Comparison of ENCODE assay signal across 21 cellular contexts in the genomic region with DNA sequence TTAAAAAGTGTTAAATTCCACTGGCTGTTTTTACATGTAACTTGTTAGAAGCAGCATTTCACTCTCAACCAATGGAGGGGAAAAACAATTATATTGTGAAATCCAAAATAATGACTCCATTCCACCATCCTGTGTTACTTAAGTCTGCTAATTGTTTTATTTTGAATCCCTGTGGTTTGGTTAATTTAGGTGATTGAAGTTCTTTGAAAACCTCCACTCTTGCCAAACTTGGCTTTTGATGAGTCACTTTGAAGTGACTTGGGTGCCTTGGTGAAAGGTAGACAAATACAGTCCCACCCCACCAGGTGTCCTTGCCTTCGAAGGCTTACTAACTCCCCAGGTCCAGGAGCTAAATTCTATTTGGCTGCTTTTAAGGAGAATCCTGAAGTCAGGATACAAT.
"Had no signal": no experiment of that assay in that cellular context is flagged by ENCODE, and none has a peak within 500 bp of the region (broad histone marks: within the 10 kb centered on the region; RNA-seq: fewer than 3 reads in every experiment).

No MANE protein-coding gene starts in this region.

- DNase-seq: activated gamma-delta T cell treated with Interleukin-2 at 50 U/mL for 16 hours; activated T-cell treated with anti-CD3 and anti-CD28 coated beads, Interleukin-2, amount 50 U/mL, for 1 hour; aorta; erythroblast; foreskin keratinocyte; left ventricle myocardium superior; pancreas; sigmoid colon; stimulated activated CD4-positive, alpha-beta T cell treated with anti-CD3 and anti-CD28 coated beads, Interleukin-15, amount 100 ng/mL, for 24 hours; stimulated activated CD8-positive, alpha-beta memory T cell treated with anti-CD3 and anti-CD28 coated beads, Interleukin-4, amount 100 ng/mL, for 48 hours; stimulated activated naive B cell treated with anti-CD40 and anti-IgM and Interleukin-4, amounts not matched to agents 10 μg/mL and 1 μg/mL and 100 μg/mL, for 72 hours; testis; trophoblast cell had no signal

- H3K27ac Mint-ChIP-seq: activated naive CD4-positive, alpha-beta T cell treated with anti-CD3 and anti-CD28 coated beads, Interleukin-2, amount 50 U/mL, for 24 hours; nephron; stimulated activated naive B cell treated with anti-CD40 and anti-IgM and Interleukin-4, amounts not matched to agents 10 μg/mL and 1 μg/mL and 100 μg/mL, for 72 hours; T-helper 2 cell treated with Interferon-gamma antibody and Interleukin-4, amounts not matched to agents 5 μg/mL and 100 μg/mL, for 36 hours had no signal

- H3K9me3 ChIP-seq: neutrophil, pancreas, testis, vagina had no signal

- H3K4me1 ChIP-seq: foreskin keratinocyte, pancreas, sigmoid colon, testis, vagina had no signal

- H3K4me3 ChIP-seq: pancreas, sigmoid colon, smooth muscle cell, testis, vagina had no signal

- H3K36me3 Mint-ChIP-seq: activated naive CD4-positive, alpha-beta T cell treated with anti-CD3 and anti-CD28 coated beads, Interleukin-2, amount 50 U/mL, for 24 hours; brain; stimulated activated naive B cell treated with anti-CD40 and anti-IgM and Interleukin-4, amounts not matched to agents 10 μg/mL and 1 μg/mL and 100 μg/mL, for 72 hours had no signal

- H3K36me3 ChIP-seq: neutrophil, pancreas, sigmoid colon, vagina had no signal

- H3K27ac ChIP-seq: foreskin keratinocyte, neutrophil, pancreas, sigmoid colon, testis, vagina had no signal

- H3K4me3 Mint-ChIP-seq: activated naive CD4-positive, alpha-beta T cell treated with anti-CD3 and anti-CD28 coated beads, Interleukin-2, amount 50 U/mL, for 24 hours; brain; nephron; stimulated activated naive B cell treated with anti-CD40 and anti-IgM and Interleukin-4, amounts not matched to agents 10 μg/mL and 1 μg/mL and 100 μg/mL, for 72 hours; T-helper 2 cell treated with Interferon-gamma antibody and Interleukin-4, amounts not matched to agents 5 μg/mL and 100 μg/mL, for 36 hours had no signal

- H3K27me3 Mint-ChIP-seq: activated naive CD4-positive, alpha-beta T cell treated with anti-CD3 and anti-CD28 coated beads, Interleukin-2, amount 50 U/mL, for 24 hours; stimulated activated naive B cell treated with anti-CD40 and anti-IgM and Interleukin-4, amounts not matched to agents 10 μg/mL and 1 μg/mL and 100 μg/mL, for 72 hours had no signal

- ATAC-seq: foreskin keratinocyte; left ventricle myocardium superior; pancreas; stimulated activated naive B cell treated with anti-CD40 and anti-IgM and Interleukin-4, amounts not matched to agents 10 μg/mL and 1 μg/mL and 100 μg/mL, for 72 hours had no signal

- H3K27me3 ChIP-seq: foreskin keratinocyte, neutrophil, pancreas, sigmoid colon, testis, vagina had no signal

- H3K4me1 Mint-ChIP-seq: activated naive CD4-positive, alpha-beta T cell treated with anti-CD3 and anti-CD28 coated beads, Interleukin-2, amount 50 U/mL, for 24 hours; stimulated activated naive B cell treated with anti-CD40 and anti-IgM and Interleukin-4, amounts not matched to agents 10 μg/mL and 1 μg/mL and 100 μg/mL, for 72 hours had no signal

- H3K4me2 ChIP-seq: smooth muscle cell had no signal

- H3K9me3 Mint-ChIP-seq: nephron had no signal

- FAIRE-seq: endometrium, pancreas had no signal
